8 cellular contexts compared by ENCODE assay signal in genomic region chr12:47377414-47378221, GRCh38.
A peak's percentile ranks its signal among the peaks of the same experiment; 100 is the strongest.
DNase-seq lines count a peak whose midpoint lies in the region; ATAC-seq and TF ChIP-seq lines count a peak whose summit lies in the region.

No MANE protein-coding gene starts in this region.

- H3K27me3 ChIP-seq in OCI-LY1 (ENCODE audit: insufficient read depth, low read length), result no peaks in the 10 kb centered on the region

- peaks cover 36% of the 10 kb centered on the region for H3K4me1 Mint-ChIP-seq in activated T-cell treated with anti-CD3 and anti-CD28 coated beads, Interleukin-2, amount 50 U/mL, for 4 hours (ENCODE audit: low read depth)

- H3K27ac ChIP-seq in OCI-LY1 (ENCODE audit: low read depth, low read length, poor library complexity, severe bottlenecking) (peak overlapping the region; percentile 52), epithelial cell of prostate (peak overlapping the region; percentile 57)

- DNase-seq in AG08396 (ENCODE audit: low spot score) (peak; percentile 85), epithelial cell of prostate (ENCODE audit: low read depth, low spot score) (peak; percentile 88), myocyte (ENCODE audit: low read depth) (peak; percentile 97), OCI-M2 (lab: John Stamatoyannopoulos, UW; ENCODE audit: unreplicated experiment) (no peak), cortex of kidney (lab: John Stamatoyannopoulos, UW) (no peak)
- DNase-seq in activated T-cell treated with anti-CD3 and anti-CD28 coated beads, Interleukin-2, amount 50 U/mL, for 4 hours, result no peak
- DNase-seq in activated CD4-positive, alpha-beta T cell treated with anti-CD3 and anti-CD28 coated beads for 1 hour, result no peak

- H3F3A ChIP-seq in OCI-LY1 (ENCODE audit: insufficient read depth, low read length), result no peaks in the 10 kb centered on the region

- H3K36me3 ChIP-seq in OCI-LY1 (ENCODE audit: insufficient read depth, low read length), result no peaks in the 10 kb centered on the region

- H3K4me1 ChIP-seq in OCI-LY1 (ENCODE audit: insufficient read depth, low read length, severe bottlenecking), result peaks cover 41% of the 10 kb centered on the region

- no peaks in the 10 kb centered on the region for H4K20me1 ChIP-seq in OCI-LY1 (ENCODE audit: insufficient read depth, low read length)

- no peak for ATAC-seq in activated T-cell treated with anti-CD3 and anti-CD28 coated beads, Interleukin-2, amount 50 U/mL, for 4 hours

- H3K4me2 ChIP-seq in OCI-LY1 (ENCODE audit: low read length), result no peak overlapping the region; the same call in 1 of the 2 replicates

- H3K4me3 ChIP-seq in OCI-LY1 (ENCODE audit: low read depth, low read length, poor library complexity, severe bottlenecking), result no peak overlapping the region

- H3K79me2 ChIP-seq in OCI-LY1 (ENCODE audit: insufficient read depth, low read length), result no peaks in the 10 kb centered on the region

- no peaks in the 10 kb centered on the region for H3K9me3 ChIP-seq in OCI-LY1 (ENCODE audit: low read length)

- peak; percentile 15; the same call in 1 of the 2 replicates for TF ChIP-seq CTCF in OCI-LY1 (IDR thresholded peaks at IDR 0.05; ENCODE audit: low read length)

- peaks cover 5% of the 10 kb centered on the region for H3K9me3 Mint-ChIP-seq in activated T-cell treated with anti-CD3 and anti-CD28 coated beads, Interleukin-2, amount 50 U/mL, for 4 hours

- no peak overlapping the region for H3K4me3 Mint-ChIP-seq in activated T-cell treated with anti-CD3 and anti-CD28 coated beads, Interleukin-2, amount 50 U/mL, for 4 hours

- H3K9me2 ChIP-seq in OCI-LY1 (ENCODE audit: low read depth, low read length), result no peaks in the 10 kb centered on the region

- H3K27me3 Mint-ChIP-seq in activated T-cell treated with anti-CD3 and anti-CD28 coated beads, Interleukin-2, amount 50 U/mL, for 4 hours (ENCODE audit: low read depth), result no peaks in the 10 kb centered on the region

- peak overlapping the region; percentile 86 for H2AFZ ChIP-seq in OCI-LY1 (ENCODE audit: low read length)

- H3K36me3 Mint-ChIP-seq in activated T-cell treated with anti-CD3 and anti-CD28 coated beads, Interleukin-2, amount 50 U/mL, for 4 hours (ENCODE audit: insufficient read depth), result no peaks in the 10 kb centered on the region

- H3K9ac ChIP-seq in OCI-LY1 (ENCODE audit: low read length), result peak overlapping the region; percentile 20; the same call in 1 of the 2 replicates

Comparison
In these comparisons a context has a peak if more than half of its experiments do, and no peak if none do; other contexts are left out.
1. DNase-seq: peak in AG08396 (single experiment), epithelial cell of prostate (single experiment) and myocyte (single experiment); none in OCI-M2 (single experiment), cortex of kidney (single experiment), activated T-cell treated with anti-CD3 and anti-CD28 coated beads, Interleukin-2, amount 50 U/mL, for 4 hours (single experiment) and activated CD4-positive, alpha-beta T cell treated with anti-CD3 and anti-CD28 coated beads for 1 hour (single experiment).